Comparison of ENCODE assay signal across 8 cellular contexts in genomic region chr7:47100815-47101435, GRCh38.
DNase-seq lines count a peak whose midpoint lies in the region; ATAC-seq and TF ChIP-seq lines count a peak whose summit lies in the region.

No MANE protein-coding gene starts in this region.

- intact Hi-C loops in activated CD4-positive, alpha-beta memory T cell treated with anti-CD3 and anti-CD28 coated beads for 36 hours (cut with micrococcal nuclease), result no loop called here
- intact Hi-C loops in colonic mucosa (cut with DNase I), result no loop called here

- no peaks in the 10 kb centered on the region for H3K9me3 Mint-ChIP-seq in activated CD4-positive, alpha-beta memory T cell treated with anti-CD3 and anti-CD28 coated beads for 36 hours
- H3K9me3 Mint-ChIP-seq in activated CD4-positive, alpha-beta memory T cell treated with anti-CD3 and anti-CD28 coated beads, Interleukin-2, amount 10 ng/mL, durations not matched to agents 7 days and 5 days, result no peaks in the 10 kb centered on the region
- no peaks in the 10 kb centered on the region for H3K9me3 Mint-ChIP-seq in neural progenitor cell
- H3K9me3 Mint-ChIP-seq in activated T-cell treated with anti-CD3 and anti-CD28 coated beads, Interleukin-2, amount 50 U/mL, for 24 hours, result peaks cover 3% of the 10 kb centered on the region

- no peak overlapping the region for H3K27ac Mint-ChIP-seq in activated CD4-positive, alpha-beta memory T cell treated with anti-CD3 and anti-CD28 coated beads for 36 hours
- no peak overlapping the region for H3K27ac Mint-ChIP-seq in activated CD4-positive, alpha-beta memory T cell treated with anti-CD3 and anti-CD28 coated beads, Interleukin-2, amount 10 ng/mL, durations not matched to agents 7 days and 5 days
- H3K27ac Mint-ChIP-seq in neural progenitor cell, result no peak overlapping the region
- no peak overlapping the region for H3K27ac Mint-ChIP-seq in activated T-cell treated with anti-CD3 and anti-CD28 coated beads, Interleukin-2, amount 50 U/mL, for 24 hours

- H3K4me3 Mint-ChIP-seq in activated CD4-positive, alpha-beta memory T cell treated with anti-CD3 and anti-CD28 coated beads for 36 hours, result no peak overlapping the region
- no peak overlapping the region for H3K4me3 Mint-ChIP-seq in activated CD4-positive, alpha-beta memory T cell treated with anti-CD3 and anti-CD28 coated beads, Interleukin-2, amount 10 ng/mL, durations not matched to agents 7 days and 5 days
- H3K4me3 Mint-ChIP-seq in neural progenitor cell, result no peak overlapping the region
- H3K4me3 Mint-ChIP-seq in activated T-cell treated with anti-CD3 and anti-CD28 coated beads, Interleukin-2, amount 50 U/mL, for 24 hours, result no peak overlapping the region

- POLR2A ChIA-PET in activated CD4-positive, alpha-beta memory T cell treated with anti-CD3 and anti-CD28 coated beads for 36 hours (lab: Charles Lee), result no interaction called here
- POLR2A ChIA-PET in activated CD4-positive, alpha-beta memory T cell treated with anti-CD3 and anti-CD28 coated beads, Interleukin-2, amount 10 ng/mL, durations not matched to agents 7 days and 5 days (lab: Charles Lee), result no interaction called here

- H3K4me1 ChIP-seq in colonic mucosa (no peaks in the 10 kb centered on the region), neural progenitor cell (no peaks in the 10 kb centered on the region)

- H3F3A ChIP-seq in neural progenitor cell (ENCODE audit: low read depth), result no peaks in the 10 kb centered on the region

- H3K9ac ChIP-seq in colonic mucosa (ENCODE audit: low read depth in 2 of 2, low read length in 2 of 2) (no peak overlapping the region), neural progenitor cell (no peak overlapping the region)

- CTCF ChIA-PET in activated CD4-positive, alpha-beta memory T cell treated with anti-CD3 and anti-CD28 coated beads for 36 hours (lab: Charles Lee), result interaction anchor here (1.5 kb wide), 1 partner anchor 13 kb away, joined by 3 read pairs; no protein-coding TSS in a partner anchor
- CTCF ChIA-PET in activated CD4-positive, alpha-beta memory T cell treated with anti-CD3 and anti-CD28 coated beads, Interleukin-2, amount 10 ng/mL, durations not matched to agents 7 days and 5 days (lab: Charles Lee), result no interaction called here

- H2AFZ ChIP-seq in neural progenitor cell (replicated peaks), result no peak overlapping the region

- H3K9me3 ChIP-seq in colonic mucosa, result no peaks in the 10 kb centered on the region
- H3K9me3 ChIP-seq in neural progenitor cell (ENCODE audit: low read depth), result no peaks in the 10 kb centered on the region

- DNase-seq in activated CD4-positive, alpha-beta memory T cell treated with anti-CD3 and anti-CD28 coated beads for 36 hours, result peak; percentile 11
- DNase-seq in activated CD4-positive, alpha-beta memory T cell treated with anti-CD3 and anti-CD28 coated beads, Interleukin-2, amount 10 ng/mL, durations not matched to agents 7 days and 5 days, result no peak
- peak; percentile 59 for DNase-seq in NCI-H774 (lab: John Stamatoyannopoulos, UW)
- DNase-seq in colonic mucosa, result peak; percentile 71
- DNase-seq in neural progenitor cell (ENCODE audit: low spot score), result peak; percentile 72
- DNase-seq in activated T-cell treated with anti-CD3 and anti-CD28 coated beads, Interleukin-2, amount 50 U/mL, for 24 hours, result no peak
- DNase-seq in hepatic stellate cell (ENCODE audit: low spot score), result no peak

- no peaks in the 10 kb centered on the region for H3K4me1 Mint-ChIP-seq in activated CD4-positive, alpha-beta memory T cell treated with anti-CD3 and anti-CD28 coated beads for 36 hours (ENCODE audit: low read depth)
- H3K4me1 Mint-ChIP-seq in activated CD4-positive, alpha-beta memory T cell treated with anti-CD3 and anti-CD28 coated beads, Interleukin-2, amount 10 ng/mL, durations not matched to agents 7 days and 5 days, result no peaks in the 10 kb centered on the region
- no peaks in the 10 kb centered on the region for H3K4me1 Mint-ChIP-seq in neural progenitor cell
- no peaks in the 10 kb centered on the region for H3K4me1 Mint-ChIP-seq in activated T-cell treated with anti-CD3 and anti-CD28 coated beads, Interleukin-2, amount 50 U/mL, for 24 hours (ENCODE audit: low read depth)

- H3K4me3 ChIP-seq in colonic mucosa, result no peak overlapping the region
- no peak overlapping the region for H3K4me3 ChIP-seq in neural progenitor cell

- no peak for ATAC-seq in HG03175 (IDR thresholded peaks at IDR 0.05; ENCODE audit: unreplicated experiment)

- H4K20me1 ChIP-seq in neural progenitor cell (ENCODE audit: low read depth), result no peaks in the 10 kb centered on the region

- no peaks in the 10 kb centered on the region for H3K36me3 ChIP-seq in colonic mucosa
- H3K36me3 ChIP-seq in neural progenitor cell, result no peaks in the 10 kb centered on the region

- H3K4me2 ChIP-seq in neural progenitor cell, result no peak overlapping the region

- H3K27ac ChIP-seq in colonic mucosa (no peak overlapping the region), neural progenitor cell (no peak overlapping the region)

- H3K36me3 Mint-ChIP-seq in activated CD4-positive, alpha-beta memory T cell treated with anti-CD3 and anti-CD28 coated beads for 36 hours, result no peaks in the 10 kb centered on the region
- H3K36me3 Mint-ChIP-seq in activated CD4-positive, alpha-beta memory T cell treated with anti-CD3 and anti-CD28 coated beads, Interleukin-2, amount 10 ng/mL, durations not matched to agents 7 days and 5 days (ENCODE audit: low read depth), result no peaks in the 10 kb centered on the region
- H3K36me3 Mint-ChIP-seq in neural progenitor cell, result no peaks in the 10 kb centered on the region
- H3K36me3 Mint-ChIP-seq in activated T-cell treated with anti-CD3 and anti-CD28 coated beads, Interleukin-2, amount 50 U/mL, for 24 hours (ENCODE audit: low read depth), result no peaks in the 10 kb centered on the region

- H3K27me3 Mint-ChIP-seq in activated CD4-positive, alpha-beta memory T cell treated with anti-CD3 and anti-CD28 coated beads for 36 hours, result no peaks in the 10 kb centered on the region
- H3K27me3 Mint-ChIP-seq in activated CD4-positive, alpha-beta memory T cell treated with anti-CD3 and anti-CD28 coated beads, Interleukin-2, amount 10 ng/mL, durations not matched to agents 7 days and 5 days, result no peaks in the 10 kb centered on the region
- H3K27me3 Mint-ChIP-seq in neural progenitor cell (ENCODE audit: insufficient read depth, low read depth), result no peaks in the 10 kb centered on the region
- no peaks in the 10 kb centered on the region for H3K27me3 Mint-ChIP-seq in activated T-cell treated with anti-CD3 and anti-CD28 coated beads, Interleukin-2, amount 50 U/mL, for 24 hours

- H3K27me3 ChIP-seq in colonic mucosa (no peaks in the 10 kb centered on the region), neural progenitor cell (no peaks in the 10 kb centered on the region)

- H3K79me2 ChIP-seq in neural progenitor cell (ENCODE audit: low read depth), result no peaks in the 10 kb centered on the region

- TF ChIP-seq CTCF in colonic mucosa (IDR thresholded peaks at IDR 0.05), result peak; percentile 44
- peak; percentile 78 for TF ChIP-seq CTCF in neural progenitor cell (IDR thresholded peaks at IDR 0.05)

Comparison
In these comparisons a context has a peak if more than half of its experiments do, and no peak if none do; other contexts are left out.
1. DNase-seq: peak in activated CD4-positive, alpha-beta memory T cell treated with anti-CD3 and anti-CD28 coated beads for 36 hours (single experiment), NCI-H774 (single experiment), colonic mucosa (single experiment) and neural progenitor cell (single experiment); none in activated CD4-positive, alpha-beta memory T cell treated with anti-CD3 and anti-CD28 coated beads, Interleukin-2, amount 10 ng/mL, durations not matched to agents 7 days and 5 days (single experiment), activated T-cell treated with anti-CD3 and anti-CD28 coated beads, Interleukin-2, amount 50 U/mL, for 24 hours (single experiment) and hepatic stellate cell (single experiment).